Comparison of ENCODE assay signal across 1 cellular context in genomic region chr3:50617096-50617791, GRCh38.
A peak's percentile ranks its signal among the peaks of the same experiment; 100 is the strongest.
TF ChIP-seq lines count a peak whose summit lies in the region.

Gene MAPKAPK3, plus strand, starts transcription at chr3:50617151. Its CDS starts 415 bp downstream, at chr3:50617566.

TF ChIP-seq in HepG2, 621 proteins besides CTCF, POLR2A, EP300 and RAD21 (continued from another document and continues in another):
- TF ChIP-seq, protein P1, sequence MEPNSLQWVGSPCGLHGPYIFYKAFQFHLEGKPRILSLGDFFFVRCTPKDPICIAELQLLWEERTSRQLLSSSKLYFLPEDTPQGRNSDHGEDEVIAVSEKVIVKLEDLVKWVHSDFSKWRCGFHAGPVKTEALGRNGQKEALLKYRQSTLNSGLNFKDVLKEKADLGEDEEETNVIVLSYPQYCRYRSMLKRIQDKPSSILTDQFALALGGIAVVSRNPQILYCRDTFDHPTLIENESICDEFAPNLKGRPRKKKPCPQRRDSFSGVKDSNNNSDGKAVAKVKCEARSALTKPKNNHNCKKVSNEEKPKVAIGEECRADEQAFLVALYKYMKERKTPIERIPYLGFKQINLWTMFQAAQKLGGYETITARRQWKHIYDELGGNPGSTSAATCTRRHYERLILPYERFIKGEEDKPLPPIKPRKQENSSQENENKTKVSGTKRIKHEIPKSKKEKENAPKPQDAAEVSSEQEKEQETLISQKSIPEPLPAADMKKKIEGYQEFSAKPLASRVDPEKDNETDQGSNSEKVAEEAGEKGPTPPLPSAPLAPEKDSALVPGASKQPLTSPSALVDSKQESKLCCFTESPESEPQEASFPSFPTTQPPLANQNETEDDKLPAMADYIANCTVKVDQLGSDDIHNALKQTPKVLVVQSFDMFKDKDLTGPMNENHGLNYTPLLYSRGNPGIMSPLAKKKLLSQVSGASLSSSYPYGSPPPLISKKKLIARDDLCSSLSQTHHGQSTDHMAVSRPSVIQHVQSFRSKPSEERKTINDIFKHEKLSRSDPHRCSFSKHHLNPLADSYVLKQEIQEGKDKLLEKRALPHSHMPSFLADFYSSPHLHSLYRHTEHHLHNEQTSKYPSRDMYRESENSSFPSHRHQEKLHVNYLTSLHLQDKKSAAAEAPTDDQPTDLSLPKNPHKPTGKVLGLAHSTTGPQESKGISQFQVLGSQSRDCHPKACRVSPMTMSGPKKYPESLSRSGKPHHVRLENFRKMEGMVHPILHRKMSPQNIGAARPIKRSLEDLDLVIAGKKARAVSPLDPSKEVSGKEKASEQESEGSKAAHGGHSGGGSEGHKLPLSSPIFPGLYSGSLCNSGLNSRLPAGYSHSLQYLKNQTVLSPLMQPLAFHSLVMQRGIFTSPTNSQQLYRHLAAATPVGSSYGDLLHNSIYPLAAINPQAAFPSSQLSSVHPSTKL (CRISPR knock-in tag; IDR thresholded peaks at IDR 0.05): peak; percentile 13; the same call in 1 of the 2 replicates
- TF ChIP-seq ZBTB38 (CRISPR knock-in tag; IDR thresholded peaks at IDR 0.05) (no peak), PAF1 (CRISPR knock-in tag; IDR thresholded peaks at IDR 0.05) (no peak), ZNF761 (CRISPR knock-in tag; conservative IDR thresholded peaks at IDR 0.05) (peak; percentile 62; the same call in 1 of the 2 replicates), NFE2L1 (CRISPR knock-in tag; IDR thresholded peaks at IDR 0.05; ENCODE audit: borderline replicate concordance) (no peak), BRD4 (CRISPR knock-in tag; IDR thresholded peaks at IDR 0.05) (no peak), ONECUT2 (CRISPR knock-in tag; IDR thresholded peaks at IDR 0.05) (no peak), GPN1 (CRISPR knock-in tag; IDR thresholded peaks at IDR 0.05; ENCODE audit: borderline replicate concordance) (0 out of 2 replicates have a peak, but pooled peaks have one; percentile 17), ZNF691 (CRISPR knock-in tag; IDR thresholded peaks at IDR 0.05; ENCODE audit: borderline replicate concordance, low read depth) (0 out of 2 replicates have a peak, but pooled peaks have one; percentile 38), TBX2 (CRISPR knock-in tag; IDR thresholded peaks at IDR 0.05; ENCODE audit: borderline replicate concordance) (peak; percentile 49; the same call in 1 of the 2 replicates), E2F1 (CRISPR knock-in tag; IDR thresholded peaks at IDR 0.05) (peak; percentile 64; the same call in 1 of the 2 replicates), ZNF33A (CRISPR knock-in tag; IDR thresholded peaks at IDR 0.05; ENCODE audit: borderline replicate concordance) (no peak), ZNF740 (CRISPR knock-in tag; IDR thresholded peaks at IDR 0.05) (peak; percentile 8; the same call in 1 of the 2 replicates), NCOA2 (CRISPR knock-in tag; IDR thresholded peaks at IDR 0.05) (peak; percentile 18; the same call in 1 of the 2 replicates), GABPA (IDR thresholded peaks at IDR 0.05; ENCODE audit: low read depth, low read length) (no peak), GABPA (CRISPR knock-in tag; IDR thresholded peaks at IDR 0.05; ENCODE audit: low read depth) (no peak), ZNF382 (CRISPR knock-in tag; IDR thresholded peaks at IDR 0.05; ENCODE audit: borderline replicate concordance) (no peak), NFE2L2 (IDR thresholded peaks at IDR 0.05; ENCODE audit: low read length) (no peak), ZSCAN21 (CRISPR knock-in tag; IDR thresholded peaks at IDR 0.05; ENCODE audit: borderline replicate concordance) (no peak), ZNF446 (CRISPR knock-in tag; IDR thresholded peaks at IDR 0.05) (0 out of 2 replicates have a peak, but pooled peaks have one; percentile 28), ZSCAN30 (CRISPR knock-in tag; IDR thresholded peaks at IDR 0.05) (no peak), ISL2 (CRISPR knock-in tag; IDR thresholded peaks at IDR 0.05) (peak; percentile 55; the same call in 1 of the 2 replicates), CCAR2 (optimal IDR thresholded peaks at IDR 0.05; ENCODE audit: low read depth, low read length) (no peak), HNRNPLL (IDR thresholded peaks at IDR 0.05; ENCODE audit: low read depth, low read length, poor library complexity, severe bottlenecking) (peak; percentile 54), ZBTB20 (CRISPR knock-in tag; IDR thresholded peaks at IDR 0.05; ENCODE audit: borderline replicate concordance, low read depth) (no peak), SMC3 (IDR thresholded peaks at IDR 0.05; ENCODE audit: low read length) (no peak), ZNF143 (CRISPR knock-in tag; IDR thresholded peaks at IDR 0.05) (peak; percentile 60; the same call in 1 of the 2 replicates), DZIP1 (CRISPR knock-in tag; IDR thresholded peaks at IDR 0.05) (no peak; the same call in 1 of the 2 replicates), MIER3 (CRISPR knock-in tag; IDR thresholded peaks at IDR 0.05; ENCODE audit: borderline replicate concordance) (no peak), ZNF263 (CRISPR knock-in tag; IDR thresholded peaks at IDR 0.05) (0 out of 2 replicates have a peak, but pooled peaks have one; percentile 31), NFKB2 (CRISPR knock-in tag; IDR thresholded peaks at IDR 0.05; ENCODE audit: borderline replicate concordance) (peak; percentile 50; the same call in 1 of the 2 replicates), GATAD2A (CRISPR knock-in tag; IDR thresholded peaks at IDR 0.05) (0 out of 2 replicates have a peak, but pooled peaks have one; percentile 22), ZFYVE20 (CRISPR knock-in tag; IDR thresholded peaks at IDR 0.05; ENCODE audit: borderline replicate concordance, low read depth) (no peak), EHMT2 (IDR thresholded peaks at IDR 0.05; ENCODE audit: borderline replicate concordance, low read depth, low read length) (no peak), ZNF17 (CRISPR knock-in tag; IDR thresholded peaks at IDR 0.05) (no peak), ZNF235 (CRISPR knock-in tag; IDR thresholded peaks at IDR 0.05; ENCODE audit: borderline replicate concordance) (no peak), MXD4 (CRISPR knock-in tag; IDR thresholded peaks at IDR 0.05) (0 out of 2 replicates have a peak, but pooled peaks have one; percentile 14), HNRNPL (IDR thresholded peaks at IDR 0.05; ENCODE audit: low read depth, low read length) (0 out of 2 replicates have a peak, but pooled peaks have one; percentile 48), THAP8 (CRISPR knock-in tag; IDR thresholded peaks at IDR 0.05; ENCODE audit: borderline replicate concordance) (no peak), ERF (CRISPR knock-in tag; IDR thresholded peaks at IDR 0.05) (peak; percentile 37; the same call in 1 of the 2 replicates), MTA1 (CRISPR knock-in tag; IDR thresholded peaks at IDR 0.05; ENCODE audit: borderline replicate concordance) (0 out of 2 replicates have a peak, but pooled peaks have one; percentile 23)
- TF ChIP-seq, protein P2, sequence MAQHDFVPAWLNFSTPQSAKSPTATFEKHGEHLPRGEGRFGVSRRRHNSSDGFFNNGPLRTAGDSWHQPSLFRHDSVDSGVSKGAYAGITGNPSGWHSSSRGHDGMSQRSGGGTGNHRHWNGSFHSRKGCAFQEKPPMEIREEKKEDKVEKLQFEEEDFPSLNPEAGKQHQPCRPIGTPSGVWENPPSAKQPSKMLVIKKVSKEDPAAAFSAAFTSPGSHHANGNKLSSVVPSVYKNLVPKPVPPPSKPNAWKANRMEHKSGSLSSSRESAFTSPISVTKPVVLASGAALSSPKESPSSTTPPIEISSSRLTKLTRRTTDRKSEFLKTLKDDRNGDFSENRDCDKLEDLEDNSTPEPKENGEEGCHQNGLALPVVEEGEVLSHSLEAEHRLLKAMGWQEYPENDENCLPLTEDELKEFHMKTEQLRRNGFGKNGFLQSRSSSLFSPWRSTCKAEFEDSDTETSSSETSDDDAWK (CRISPR knock-in tag; IDR thresholded peaks at IDR 0.05): no peak
- TF ChIP-seq, protein P3, sequence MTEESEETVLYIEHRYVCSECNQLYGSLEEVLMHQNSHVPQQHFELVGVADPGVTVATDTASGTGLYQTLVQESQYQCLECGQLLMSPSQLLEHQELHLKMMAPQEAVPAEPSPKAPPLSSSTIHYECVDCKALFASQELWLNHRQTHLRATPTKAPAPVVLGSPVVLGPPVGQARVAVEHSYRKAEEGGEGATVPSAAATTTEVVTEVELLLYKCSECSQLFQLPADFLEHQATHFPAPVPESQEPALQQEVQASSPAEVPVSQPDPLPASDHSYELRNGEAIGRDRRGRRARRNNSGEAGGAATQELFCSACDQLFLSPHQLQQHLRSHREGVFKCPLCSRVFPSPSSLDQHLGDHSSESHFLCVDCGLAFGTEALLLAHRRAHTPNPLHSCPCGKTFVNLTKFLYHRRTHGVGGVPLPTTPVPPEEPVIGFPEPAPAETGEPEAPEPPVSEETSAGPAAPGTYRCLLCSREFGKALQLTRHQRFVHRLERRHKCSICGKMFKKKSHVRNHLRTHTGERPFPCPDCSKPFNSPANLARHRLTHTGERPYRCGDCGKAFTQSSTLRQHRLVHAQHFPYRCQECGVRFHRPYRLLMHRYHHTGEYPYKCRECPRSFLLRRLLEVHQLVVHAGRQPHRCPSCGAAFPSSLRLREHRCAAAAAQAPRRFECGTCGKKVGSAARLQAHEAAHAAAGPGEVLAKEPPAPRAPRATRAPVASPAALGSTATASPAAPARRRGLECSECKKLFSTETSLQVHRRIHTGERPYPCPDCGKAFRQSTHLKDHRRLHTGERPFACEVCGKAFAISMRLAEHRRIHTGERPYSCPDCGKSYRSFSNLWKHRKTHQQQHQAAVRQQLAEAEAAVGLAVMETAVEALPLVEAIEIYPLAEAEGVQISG (CRISPR knock-in tag; IDR thresholded peaks at IDR 0.05): no peak
- TF ChIP-seq, protein P4, sequence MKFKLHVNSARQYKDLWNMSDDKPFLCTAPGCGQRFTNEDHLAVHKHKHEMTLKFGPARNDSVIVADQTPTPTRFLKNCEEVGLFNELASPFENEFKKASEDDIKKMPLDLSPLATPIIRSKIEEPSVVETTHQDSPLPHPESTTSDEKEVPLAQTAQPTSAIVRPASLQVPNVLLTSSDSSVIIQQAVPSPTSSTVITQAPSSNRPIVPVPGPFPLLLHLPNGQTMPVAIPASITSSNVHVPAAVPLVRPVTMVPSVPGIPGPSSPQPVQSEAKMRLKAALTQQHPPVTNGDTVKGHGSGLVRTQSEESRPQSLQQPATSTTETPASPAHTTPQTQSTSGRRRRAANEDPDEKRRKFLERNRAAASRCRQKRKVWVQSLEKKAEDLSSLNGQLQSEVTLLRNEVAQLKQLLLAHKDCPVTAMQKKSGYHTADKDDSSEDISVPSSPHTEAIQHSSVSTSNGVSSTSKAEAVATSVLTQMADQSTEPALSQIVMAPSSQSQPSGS (CRISPR knock-in tag; IDR thresholded peaks at IDR 0.05): 0 out of 2 replicates have a peak, but pooled peaks have one; percentile 15
